8 cellular contexts compared by ENCODE assay signal in the genomic region with DNA sequence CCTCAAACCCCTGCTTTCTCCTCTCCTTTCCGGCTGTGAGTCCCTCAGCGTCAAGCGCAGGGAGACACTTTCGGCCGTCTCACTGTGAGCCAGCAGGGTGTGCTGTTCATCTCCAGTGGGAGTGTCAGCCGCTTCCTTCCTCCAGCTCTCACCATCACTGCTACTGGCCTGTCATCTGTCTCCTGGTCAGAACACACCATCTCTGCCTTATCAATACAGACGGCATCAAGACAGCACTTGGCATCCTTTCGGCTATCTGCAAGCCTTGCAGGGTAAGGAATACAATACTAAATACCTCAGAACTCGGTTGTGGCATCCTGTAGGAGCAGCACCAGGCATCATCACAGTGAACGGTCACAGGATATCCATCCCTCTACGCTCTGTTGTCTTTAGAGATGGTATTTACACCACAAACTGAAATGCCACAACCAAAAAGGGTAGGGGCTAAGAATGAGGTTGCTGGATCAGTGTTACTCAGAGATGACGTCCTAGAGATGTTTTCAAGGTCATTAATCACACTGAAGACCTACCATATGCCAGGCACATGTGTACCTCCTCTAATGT. TPM values are rescaled to one million over a fixed set of nuclear protein-coding genes. Genes with fewer than 3 reads are reported as not detected.
DNase-seq lines count a peak whose midpoint lies in the region; ATAC-seq and TF ChIP-seq lines count a peak whose summit lies in the region.

No MANE protein-coding gene starts in this region.

- H3K4me3 Mint-ChIP-seq in immature natural killer cell = no peak overlapping the region

- H3K9me3 Mint-ChIP-seq in immature natural killer cell = no peaks in the 10 kb centered on the region

- DNase-seq in DMS 273 (lab: John Stamatoyannopoulos, UW; ENCODE audit: unreplicated experiment) = peak; percentile 63
- no peak for DNase-seq in DMS 273 treated with DMSO at 0.1 percent for 48 hours (lab: John Stamatoyannopoulos, UW)
- peak; percentile 43 for DNase-seq in M059J (ENCODE audit: low read depth)
- DNase-seq in adipocyte (ENCODE audit: low read depth) = peak; percentile 52
- DNase-seq in islet precursor cell = peak; percentile 81
- DNase-seq in upper lobe of right lung = no peak
- DNase-seq in immature natural killer cell = no peak

- no peak overlapping the region for H3K9ac ChIP-seq in adipocyte (ENCODE audit: low read length)

- H3K4me1 ChIP-seq in adipocyte (ENCODE audit: control insufficient read depth, insufficient read depth, low read length) (no peaks in the 10 kb centered on the region), upper lobe of right lung (no peaks in the 10 kb centered on the region)

- H3K27ac Mint-ChIP-seq in immature natural killer cell = no peak overlapping the region

- no peak overlapping the region for H3K27ac ChIP-seq in upper lobe of right lung

- intact Hi-C loops in upper lobe of right lung (cut with DNase I) = no loop called here

- H3K4me3 ChIP-seq in adipocyte (ENCODE audit: low read length) (no peak overlapping the region), upper lobe of right lung (no peak overlapping the region)

- no peaks in the 10 kb centered on the region for H3K4me1 Mint-ChIP-seq in immature natural killer cell

- H3K36me3 ChIP-seq in adipocyte (ENCODE audit: control insufficient read depth, insufficient read depth, low read length, severe bottlenecking) = peaks cover 10% of the 10 kb centered on the region
- peaks cover 20% of the 10 kb centered on the region for H3K36me3 ChIP-seq in upper lobe of right lung

- peak; percentile 50 for TF ChIP-seq CTCF in upper lobe of right lung (IDR thresholded peaks at IDR 0.05)

- peaks cover 0 to 19% (median 0%) of the 10 kb centered on the region in 3 donors for H3K36me3 Mint-ChIP-seq in immature natural killer cell

- H3K27me3 ChIP-seq in adipocyte (replicated peaks; ENCODE audit: control insufficient read depth, insufficient read depth, low read length) (no peaks in the 10 kb centered on the region), upper lobe of right lung (no peaks in the 10 kb centered on the region)

- H3K27me3 Mint-ChIP-seq in immature natural killer cell (ENCODE audit: low read depth in 3 of 3) = peaks cover 0 to 3% (median 2%) of the 10 kb centered on the region in 3 donors

- H3K9me3 ChIP-seq in adipocyte (ENCODE audit: control insufficient read depth, low read length) (no peaks in the 10 kb centered on the region), upper lobe of right lung (no peaks in the 10 kb centered on the region)

- ATAC-seq in upper lobe of right lung = peak; percentile 77
- ATAC-seq in GM18907 (IDR thresholded peaks at IDR 0.05; ENCODE audit: unreplicated experiment) = no peak

RNA-seq across cellular contexts. Expression of a gene that starts 20.7 kb away (rescaled TPM):
- 15.2 and 18.4 TPM in 2 replicates for total RNA-seq in M059J (2014; rRNA removed; shearing (Covaris generic))
- total RNA-seq in upper lobe of right lung = 58.0 TPM
- polyA plus RNA-seq in immature natural killer cell = under 1 TPM in 1 of 3 donors, not detected in 2; 0.19 TPM

RNA-seq across cellular contexts. Expression of a gene that starts 34.2 kb away (rescaled TPM):
- total RNA-seq in M059J (2014; rRNA removed; shearing (Covaris generic)) = 79.5 and 92.4 TPM in 2 replicates
- 122 TPM for total RNA-seq in upper lobe of right lung
- 10 to 100 TPM; 15.3 to 41.1 (median 16.6) TPM for polyA plus RNA-seq in immature natural killer cell

Comparison
In these comparisons a context has a peak if more than half of its experiments do, and no peak if none do; other contexts are left out.
1. DNase-seq: peak in DMS 273 (single experiment), M059J (single experiment), adipocyte (single experiment) and islet precursor cell (single experiment); none in DMS 273 treated with DMSO at 0.1 percent for 48 hours (single experiment), upper lobe of right lung (single experiment) and immature natural killer cell (0 of 3).